21 cellular contexts compared by ENCODE assay signal in genomic region chr18:2723207-2723606, GRCh38.
A peak's percentile ranks its signal among the peaks of the same experiment; 100 is the strongest.
DNase-seq lines count a peak whose midpoint lies in the region; ATAC-seq, FAIRE-seq and TF ChIP-seq lines count a peak whose summit lies in the region.
"Had no signal": no experiment of that assay in that cellular context is flagged by ENCODE, and none has a peak within 500 bp of the region (broad histone marks: within the 10 kb centered on the region; RNA-seq: fewer than 3 reads in every experiment).

No MANE protein-coding gene starts in this region.

- H3K4me3 ChIP-seq in fibroblast of mammary gland (ENCODE audit: control insufficient read depth, low read depth, low read length) = no peak overlapping the region
- H3K4me3 ChIP-seq: gastroesophageal sphincter, transverse colon had no signal

- H3K27ac Mint-ChIP-seq in activated naive CD4-positive, alpha-beta T cell treated with anti-CD3 and anti-CD28 coated beads for 36 hours = peak overlapping the region; percentile 5
- peak overlapping the region; percentile 87 for H3K27ac Mint-ChIP-seq in T-helper 17 cell
- peak overlapping the region; percentile 84 for H3K27ac Mint-ChIP-seq in stimulated activated memory B cell treated with anti-CD40 and anti-IgM and Interleukin-4, amounts not matched to agents 10 μg/mL and 1 μg/mL and 100 μg/mL, for 72 hours
- H3K27ac Mint-ChIP-seq: HFFc6, WTC11 had no signal

- CTCF ChIA-PET in activated naive CD4-positive, alpha-beta T cell treated with anti-CD3 and anti-CD28 coated beads for 36 hours (lab: Charles Lee) = interaction anchor here (1.2 kb wide), 1 partner anchor 18 kb away, joined by 3 read pairs; no protein-coding TSS in a partner anchor

- FAIRE-seq in H54 (lab: Jason Lieb, UNC) = no peak
- FAIRE-seq: colon had no signal

- DNase-seq in activated naive CD4-positive, alpha-beta T cell treated with anti-CD3 and anti-CD28 coated beads for 36 hours = no peak
- no peak for DNase-seq in activated naive CD4-positive, alpha-beta T cell (lab: John Stamatoyannopoulos, UW)
- DNase-seq in T-helper 17 cell = no peak
- peak; percentile 60 for DNase-seq in fibroblast of mammary gland (ENCODE audit: low read depth)
- DNase-seq in H54 (ENCODE audit: insufficient read length, low spot score) = no peak
- DNase-seq: ACHN; aorta; GF-D8; HFFc6; NCI-H1092; NCI-H2171 treated with DMSO at 0.1 percent for 48 hours; stimulated activated CD4-positive, alpha-beta T cell treated with anti-CD3 and anti-CD28 coated beads, Interleukin-4, amount 100 ng/mL, for 1 hour; stimulated activated CD8-positive, alpha-beta memory T cell treated with anti-CD3 and anti-CD28 coated beads, Interleukin-4, amount 100 ng/mL, for 48 hours; transverse colon had no signal

- intact Hi-C loops in activated naive CD4-positive, alpha-beta T cell treated with anti-CD3 and anti-CD28 coated beads for 36 hours (cut with micrococcal nuclease) = no loop called here

- TF ChIP-seq POLR2A in H54 (IDR thresholded peaks at IDR 0.05; ENCODE audit: low read depth, low read length) = no peak

- no peak for ATAC-seq in T-helper 17 cell
- ATAC-seq in stimulated activated memory B cell treated with anti-CD40 and anti-IgM and Interleukin-4, amounts not matched to agents 10 μg/mL and 1 μg/mL and 100 μg/mL, for 72 hours = no peak
- no peak for ATAC-seq in GM18870 (IDR thresholded peaks at IDR 0.05; ENCODE audit: unreplicated experiment)
- ATAC-seq in GM19035 (IDR thresholded peaks at IDR 0.05; ENCODE audit: unreplicated experiment) = no peak
- ATAC-seq: gastroesophageal sphincter, sciatic nerve, WTC11 had no signal

- H3K4me1 Mint-ChIP-seq in activated naive CD4-positive, alpha-beta T cell treated with anti-CD3 and anti-CD28 coated beads for 36 hours (ENCODE audit: low read depth) = peaks cover 31% of the 10 kb centered on the region
- H3K4me1 Mint-ChIP-seq in T-helper 17 cell = peaks cover 17% of the 10 kb centered on the region
- H3K4me1 Mint-ChIP-seq in stimulated activated memory B cell treated with anti-CD40 and anti-IgM and Interleukin-4, amounts not matched to agents 10 μg/mL and 1 μg/mL and 100 μg/mL, for 72 hours = peaks cover 34% of the 10 kb centered on the region
- H3K4me1 Mint-ChIP-seq: WTC11 had no signal

- no peaks in the 10 kb centered on the region for H3K9me3 Mint-ChIP-seq in activated naive CD4-positive, alpha-beta T cell treated with anti-CD3 and anti-CD28 coated beads for 36 hours
- H3K9me3 Mint-ChIP-seq in stimulated activated memory B cell treated with anti-CD40 and anti-IgM and Interleukin-4, amounts not matched to agents 10 μg/mL and 1 μg/mL and 100 μg/mL, for 72 hours = no peaks in the 10 kb centered on the region
- H3K9me3 Mint-ChIP-seq: HFFc6, WTC11 had no signal

- H3K9me3 ChIP-seq in T-helper 17 cell (ENCODE audit: control insufficient read depth, low read length, poor library complexity, severe bottlenecking) = no peaks in the 10 kb centered on the region
- H3K9me3 ChIP-seq: gastroesophageal sphincter, transverse colon had no signal

- peaks cover 46% of the 10 kb centered on the region for H3K36me3 Mint-ChIP-seq in activated naive CD4-positive, alpha-beta T cell treated with anti-CD3 and anti-CD28 coated beads for 36 hours (ENCODE audit: low read depth)
- H3K36me3 Mint-ChIP-seq in T-helper 17 cell (ENCODE audit: low read depth) = peaks cover 9% of the 10 kb centered on the region
- H3K36me3 Mint-ChIP-seq in stimulated activated memory B cell treated with anti-CD40 and anti-IgM and Interleukin-4, amounts not matched to agents 10 μg/mL and 1 μg/mL and 100 μg/mL, for 72 hours = peaks cover 61% of the 10 kb centered on the region

- no peaks in the 10 kb centered on the region for H3K27me3 Mint-ChIP-seq in activated naive CD4-positive, alpha-beta T cell treated with anti-CD3 and anti-CD28 coated beads for 36 hours (ENCODE audit: low read depth)
- no peaks in the 10 kb centered on the region for H3K27me3 Mint-ChIP-seq in T-helper 17 cell
- H3K27me3 Mint-ChIP-seq in stimulated activated memory B cell treated with anti-CD40 and anti-IgM and Interleukin-4, amounts not matched to agents 10 μg/mL and 1 μg/mL and 100 μg/mL, for 72 hours = no peaks in the 10 kb centered on the region

- no peak overlapping the region for H3K4me3 Mint-ChIP-seq in activated naive CD4-positive, alpha-beta T cell treated with anti-CD3 and anti-CD28 coated beads for 36 hours
- peak overlapping the region; percentile 39 for H3K4me3 Mint-ChIP-seq in T-helper 17 cell
- no peak overlapping the region for H3K4me3 Mint-ChIP-seq in stimulated activated memory B cell treated with anti-CD40 and anti-IgM and Interleukin-4, amounts not matched to agents 10 μg/mL and 1 μg/mL and 100 μg/mL, for 72 hours
- H3K4me3 Mint-ChIP-seq: HFFc6, WTC11 had no signal

- no peak for TF ChIP-seq CTCF in fibroblast of mammary gland (conservative IDR thresholded peaks at IDR 0.05; ENCODE audit: control insufficient read depth, insufficient read depth, low read depth, low read length)

Comparison
In these comparisons a context has a peak if more than half of its experiments do, and no peak if none do; other contexts are left out.
1. H3K27ac Mint-ChIP-seq: peak in every context shown above with its lines; median percentile 87 in T-helper 17 cell; 84 in stimulated activated memory B cell treated with anti-CD40 and anti-IgM and Interleukin-4, amounts not matched to agents 10 μg/mL and 1 μg/mL and 100 μg/mL, for 72 hours; 5 in activated naive CD4-positive, alpha-beta T cell treated with anti-CD3 and anti-CD28 coated beads for 36 hours.